9 cellular contexts compared by ENCODE assay signal in genomic region chr11:103927535-103927934, GRCh38.
DNase-seq lines count a peak whose midpoint lies in the region; ATAC-seq and TF ChIP-seq lines count a peak whose summit lies in the region.
"Had no signal": no experiment of that assay in that cellular context is flagged by ENCODE, and none has a peak within 500 bp of the region (broad histone marks: within the 10 kb centered on the region; RNA-seq: fewer than 3 reads in every experiment).

No MANE protein-coding gene starts in this region.

- no peak for DNase-seq in AG09309 (ENCODE audit: low read depth)
- DNase-seq in SK-N-DZ (ENCODE audit: low spot score): peak; percentile 10
- DNase-seq in activated gamma-delta T cell treated with Interleukin-2 at 50 U/mL for 16 hours: no peak
- DNase-seq in T-helper 2 cell treated with Interferon-gamma antibody and Interleukin-4, amounts not matched to agents 5 μg/mL and 100 μg/mL, for 36 hours (ENCODE audit: low spot score): no peak
- DNase-seq in activated CD8-positive, alpha-beta memory T cell treated with anti-CD3 and anti-CD28 coated beads, Interleukin-2, amount 50 U/mL, for 48 hours: no peak

- no peak overlapping the region for H3K4me3 ChIP-seq in AG09309 (ENCODE audit: control insufficient read depth, low read depth, low read length)
- no peak overlapping the region for H3K4me3 ChIP-seq in gastroesophageal sphincter

- no peak overlapping the region for H3K27ac ChIP-seq in gastroesophageal sphincter

- no peak overlapping the region for H3K27ac Mint-ChIP-seq in T-helper 2 cell treated with Interferon-gamma antibody and Interleukin-4, amounts not matched to agents 5 μg/mL and 100 μg/mL, for 36 hours
- H3K27ac Mint-ChIP-seq: stimulated activated naive CD8-positive, alpha-beta T cell treated with anti-CD3 and anti-CD28 coated beads, Interleukin-15, Interleukin-2, amounts not matched to agents 100 ng/mL and 50 ng/mL, for 24 hours had no signal

- TF ChIP-seq CTCF in AG09309 (IDR thresholded peaks at IDR 0.05; ENCODE audit: control insufficient read depth, insufficient read depth, low read depth, low read length, missing control alignments): peak; percentile 49
- peak in 3 of 4 experiments; percentile 35 to 50 (median 45) for TF ChIP-seq CTCF in gastroesophageal sphincter (IDR thresholded peaks at IDR 0.05)

- peaks cover 0 to 26% (median 2%) of the 10 kb centered on the region in 3 donors for H3K4me1 ChIP-seq in gastroesophageal sphincter

- H3K27me3 ChIP-seq in gastroesophageal sphincter: no peaks in the 10 kb centered on the region

- no peaks in the 10 kb centered on the region for H3K9me3 Mint-ChIP-seq in T-helper 2 cell treated with Interferon-gamma antibody and Interleukin-4, amounts not matched to agents 5 μg/mL and 100 μg/mL, for 36 hours
- H3K9me3 Mint-ChIP-seq: stimulated activated naive CD8-positive, alpha-beta T cell treated with anti-CD3 and anti-CD28 coated beads, Interleukin-15, Interleukin-2, amounts not matched to agents 100 ng/mL and 50 ng/mL, for 24 hours had no signal

- H3K36me3 Mint-ChIP-seq in T-helper 2 cell treated with Interferon-gamma antibody and Interleukin-4, amounts not matched to agents 5 μg/mL and 100 μg/mL, for 36 hours (ENCODE audit: low read depth): no peaks in the 10 kb centered on the region

- H3K36me3 ChIP-seq in gastroesophageal sphincter: no peaks in the 10 kb centered on the region

- H3K27me3 Mint-ChIP-seq in T-helper 2 cell treated with Interferon-gamma antibody and Interleukin-4, amounts not matched to agents 5 μg/mL and 100 μg/mL, for 36 hours (ENCODE audit: low read depth): no peaks in the 10 kb centered on the region

- WGBS in gastroesophageal sphincter (ENCODE audit: low coverage in 1 of 2), 2 donors: 33 to 52% methylated on average over 2 of the region's 2 CpGs

- TF ChIP-seq POLR2A in gastroesophageal sphincter (IDR thresholded peaks at IDR 0.05): no peak

- no peaks in the 10 kb centered on the region for H3K4me1 Mint-ChIP-seq in T-helper 2 cell treated with Interferon-gamma antibody and Interleukin-4, amounts not matched to agents 5 μg/mL and 100 μg/mL, for 36 hours (ENCODE audit: low read depth)

- ATAC-seq in GM19035 (IDR thresholded peaks at IDR 0.05; ENCODE audit: unreplicated experiment): peak; percentile 18
- ATAC-seq in gastroesophageal sphincter: no peak
- no peak for ATAC-seq in HG03097 (IDR thresholded peaks at IDR 0.05; ENCODE audit: low FRiP score, unreplicated experiment)

- TF ChIP-seq EP300 in gastroesophageal sphincter (IDR thresholded peaks at IDR 0.05): no peak

- no peak overlapping the region for H3K4me3 Mint-ChIP-seq in T-helper 2 cell treated with Interferon-gamma antibody and Interleukin-4, amounts not matched to agents 5 μg/mL and 100 μg/mL, for 36 hours
- H3K4me3 Mint-ChIP-seq: stimulated activated naive CD8-positive, alpha-beta T cell treated with anti-CD3 and anti-CD28 coated beads, Interleukin-15, Interleukin-2, amounts not matched to agents 100 ng/mL and 50 ng/mL, for 24 hours had no signal

- no peaks in the 10 kb centered on the region for H3K9me3 ChIP-seq in gastroesophageal sphincter
